Comparison of ENCODE assay signal across 9 cellular contexts in the genomic region with DNA sequence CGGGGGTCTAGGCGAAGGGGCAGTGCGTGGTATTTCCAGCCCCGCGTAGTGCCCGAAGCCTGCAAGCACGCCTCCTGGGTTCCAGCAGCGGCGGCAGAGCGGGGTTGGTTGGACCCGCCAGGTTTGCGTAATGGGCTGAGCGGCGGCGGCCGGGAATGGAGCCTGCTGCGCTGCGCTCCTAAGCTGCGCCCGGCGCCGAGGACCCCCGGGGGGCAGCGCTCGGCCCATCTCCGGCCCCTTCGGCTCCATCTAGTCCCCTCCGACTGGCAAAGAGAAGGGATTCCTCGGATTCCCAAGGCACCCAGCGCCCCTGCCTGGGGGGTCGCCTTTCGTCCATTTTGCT. TPM values are rescaled to one million over a fixed set of nuclear protein-coding genes. Genes with fewer than 3 reads are reported as not detected.
DNase-seq lines count a peak whose midpoint lies in the region; ATAC-seq and TF ChIP-seq lines count a peak whose summit lies in the region.
"Not testable (repeated sequence)": the region's sequence is repeated elsewhere in the genome, so short reads cannot be mapped to it uniquely, and the experiment has no call there.
"Had no signal": no experiment of that assay in that cellular context is flagged by ENCODE, and none has a peak within 500 bp of the region (broad histone marks: within the 10 kb centered on the region; RNA-seq: fewer than 3 reads in every experiment).

No MANE protein-coding gene starts in this region.

- not testable (repeated sequence) for DNase-seq in GM06990 (ENCODE audit: extremely low read depth, insufficient read length); PC-3; activated CD8-positive, alpha-beta memory T cell treated with anti-CD3 and anti-CD28 coated beads, Interleukin-2, amount 10 ng/mL, durations not matched to agents 7 days and 5 days; chondrocyte (ENCODE audit: low spot score); vagina (ENCODE audit: extremely low spot score in 2 of 2)
- peak in 1 of 2 donors; percentile 47 for DNase-seq in heart right ventricle

- CTCF ChIA-PET in PC-3 (lab: Charles Lee); activated CD8-positive, alpha-beta memory T cell treated with anti-CD3 and anti-CD28 coated beads, Interleukin-2, amount 10 ng/mL, durations not matched to agents 7 days and 5 days (lab: Charles Lee): not testable (repeated sequence)

- peak overlapping the region; percentile 64 for H3K4me3 ChIP-seq in GM06990 (replicated peaks; ENCODE audit: low read depth, low read length)
- H3K4me3 ChIP-seq in PC-3 (ENCODE audit: low read length), result 0 out of 2 replicates have a peak overlapping the region, but pooled peaks have one; percentile 38
- peak overlapping the region; percentile 21 to 55 (median 50) for H3K4me3 ChIP-seq in heart right ventricle
- H3K4me3 ChIP-seq in mucosa of rectum (ENCODE audit: low read length in 2 of 2), result peak overlapping the region; percentile 46 to 60
- H3K4me3 ChIP-seq in skin epidermis, result peak overlapping the region; percentile 30 to 63 (median 50)
- H3K4me3 ChIP-seq in vagina, result peak overlapping the region in 1 of 2 donors; percentile 41

- not testable (repeated sequence) for H3K36me3 Mint-ChIP-seq in activated CD8-positive, alpha-beta memory T cell treated with anti-CD3 and anti-CD28 coated beads, Interleukin-2, amount 10 ng/mL, durations not matched to agents 7 days and 5 days; chondrocyte (ENCODE audit: low read depth)

- not testable (repeated sequence) for BruUV-seq in PC-3 (replicated peaks; lab: Mats Ljungman, UMichigan)

- WGBS in heart right ventricle, 2 donors, result 0 to 2% methylated on average over 18 to 23 of the region's 32 CpGs

- not testable (repeated sequence) for H3K36me3 ChIP-seq in GM06990 (ENCODE audit: control insufficient read depth, insufficient read depth, low read length); PC-3 (ENCODE audit: low read depth, low read length); heart right ventricle; mucosa of rectum (ENCODE audit: control insufficient read depth in 2 of 2, insufficient read depth in 2 of 2, low read length in 2 of 2); vagina

- not testable (repeated sequence) for H3K79me2 ChIP-seq in PC-3 (ENCODE audit: low read length)

- not testable (repeated sequence) for H3K4me1 Mint-ChIP-seq in activated CD8-positive, alpha-beta memory T cell treated with anti-CD3 and anti-CD28 coated beads, Interleukin-2, amount 10 ng/mL, durations not matched to agents 7 days and 5 days; chondrocyte (ENCODE audit: low read depth)

- not testable (repeated sequence) for TF ChIP-seq CTCF in GM06990 (IDR thresholded peaks at IDR 0.05; ENCODE audit: insufficient read depth, low read length, poor library complexity, severe bottlenecking); PC-3 (conservative IDR thresholded peaks at IDR 0.05; ENCODE audit: low read depth, low read length); chondrocyte (IDR thresholded peaks at IDR 0.05); heart right ventricle (IDR thresholded peaks at IDR 0.05); vagina (IDR thresholded peaks at IDR 0.05)

- not testable (repeated sequence) for H3F3A ChIP-seq in PC-3 (ENCODE audit: low read length, unreplicated experiment)

- H4K20me1 ChIP-seq in PC-3 (ENCODE audit: low read length), result not testable (repeated sequence)

- not testable (repeated sequence) for H3K27me3 Mint-ChIP-seq in activated CD8-positive, alpha-beta memory T cell treated with anti-CD3 and anti-CD28 coated beads, Interleukin-2, amount 10 ng/mL, durations not matched to agents 7 days and 5 days; chondrocyte (ENCODE audit: low read depth)

- not testable (repeated sequence) for H3K27ac Mint-ChIP-seq in activated CD8-positive, alpha-beta memory T cell treated with anti-CD3 and anti-CD28 coated beads, Interleukin-2, amount 10 ng/mL, durations not matched to agents 7 days and 5 days; chondrocyte (ENCODE audit: unreplicated experiment)

- H3K4me1 ChIP-seq in PC-3 (ENCODE audit: insufficient read depth, low read length); heart right ventricle; mucosa of rectum (ENCODE audit: control insufficient read depth in 2 of 2, insufficient read depth in 2 of 2, low read length in 2 of 2); vagina: not testable (repeated sequence)

- not testable (repeated sequence) for TF ChIP-seq POLR2A in vagina (IDR thresholded peaks at IDR 0.05)

- not testable (repeated sequence) for H3K27ac ChIP-seq in PC-3 (ENCODE audit: low read length)
- H3K27ac ChIP-seq in heart right ventricle (peak overlapping the region in 5 of 10 donors; percentile 27 to 84 (median 39)), mucosa of rectum (ENCODE audit: low read depth in 2 of 2, low read length in 2 of 2) (peak overlapping the region; percentile 71 to 76), skin epidermis (peak overlapping the region in 16 of 21 experiments; percentile 43 to 87 (median 78)), vagina (peak overlapping the region; percentile 39)

- H3K9ac ChIP-seq in PC-3 (ENCODE audit: low read length), result not testable (repeated sequence)
- H3K9ac ChIP-seq in mucosa of rectum (ENCODE audit: low read depth in 1 of 2, low read length in 2 of 2), result peak overlapping the region in 1 of 2 donors; percentile 43

- peak overlapping the region; percentile 72 for H3K4me3 Mint-ChIP-seq in activated CD8-positive, alpha-beta memory T cell treated with anti-CD3 and anti-CD28 coated beads, Interleukin-2, amount 10 ng/mL, durations not matched to agents 7 days and 5 days
- peak overlapping the region; percentile 55 for H3K4me3 Mint-ChIP-seq in chondrocyte (ENCODE audit: unreplicated experiment)

- not testable (repeated sequence) for ATAC-seq in PC-3; activated CD8-positive, alpha-beta memory T cell treated with anti-CD3 and anti-CD28 coated beads, Interleukin-2, amount 10 ng/mL, durations not matched to agents 7 days and 5 days; heart right ventricle

- not testable (repeated sequence) for H3K9me3 ChIP-seq in PC-3 (ENCODE audit: low read length); heart right ventricle; mucosa of rectum (ENCODE audit: control insufficient read depth in 2 of 2, low read length in 2 of 2); vagina

- H3K9me3 Mint-ChIP-seq in activated CD8-positive, alpha-beta memory T cell treated with anti-CD3 and anti-CD28 coated beads, Interleukin-2, amount 10 ng/mL, durations not matched to agents 7 days and 5 days (ENCODE audit: low read depth); chondrocyte (ENCODE audit: low read depth): not testable (repeated sequence)

- not testable (repeated sequence) for H3K27me3 ChIP-seq in GM06990 (replicated peaks; ENCODE audit: control insufficient read depth, insufficient read depth, low read length); PC-3 (ENCODE audit: low read length); heart right ventricle; mucosa of rectum (ENCODE audit: control insufficient read depth in 2 of 2, insufficient read depth in 2 of 2, low read length in 2 of 2); vagina

- not testable (repeated sequence) for H3K9me2 ChIP-seq in PC-3 (replicated peaks; ENCODE audit: low read length)

- not testable (repeated sequence) for H2AFZ ChIP-seq in PC-3 (ENCODE audit: low read length)

- peak overlapping the region; percentile 59; the same call in 1 of the 2 replicates for H3K4me2 ChIP-seq in PC-3 (ENCODE audit: low read length)

- intact Hi-C loops in PC-3 (cut with micrococcal nuclease); heart right ventricle (cut with DNase I); vagina (cut with DNase I): not testable (repeated sequence)

- POLR2A ChIA-PET in PC-3 (lab: Charles Lee; ENCODE audit: unreplicated experiment), result not testable (repeated sequence)

RNA-seq across cellular contexts. Expression of gene PPIAL4C, which starts 24.1 kb away (rescaled TPM):
- total RNA-seq in PC-3 (2014; rRNA removed) (not detected in 2 replicates), chondrocyte (not detected in 3 replicates), heart right ventricle (not detected), vagina (not detected)
- total RNA-seq in activated CD8-positive, alpha-beta memory T cell treated with anti-CD3 and anti-CD28 coated beads, Interleukin-2, amount 10 ng/mL, durations not matched to agents 7 days and 5 days, result 1 to 10 TPM in 1 of 2 experiments, under 1 TPM in 1; 0.84 to 1.8 TPM
- polyA plus RNA-seq in heart right ventricle, result under 1 TPM in 1 of 2 donors, not detected in 1; 0.66 TPM
- total RNA-seq: NCI-H460 had no signal
